9 cellular contexts compared by ENCODE assay signal in the genomic region with DNA sequence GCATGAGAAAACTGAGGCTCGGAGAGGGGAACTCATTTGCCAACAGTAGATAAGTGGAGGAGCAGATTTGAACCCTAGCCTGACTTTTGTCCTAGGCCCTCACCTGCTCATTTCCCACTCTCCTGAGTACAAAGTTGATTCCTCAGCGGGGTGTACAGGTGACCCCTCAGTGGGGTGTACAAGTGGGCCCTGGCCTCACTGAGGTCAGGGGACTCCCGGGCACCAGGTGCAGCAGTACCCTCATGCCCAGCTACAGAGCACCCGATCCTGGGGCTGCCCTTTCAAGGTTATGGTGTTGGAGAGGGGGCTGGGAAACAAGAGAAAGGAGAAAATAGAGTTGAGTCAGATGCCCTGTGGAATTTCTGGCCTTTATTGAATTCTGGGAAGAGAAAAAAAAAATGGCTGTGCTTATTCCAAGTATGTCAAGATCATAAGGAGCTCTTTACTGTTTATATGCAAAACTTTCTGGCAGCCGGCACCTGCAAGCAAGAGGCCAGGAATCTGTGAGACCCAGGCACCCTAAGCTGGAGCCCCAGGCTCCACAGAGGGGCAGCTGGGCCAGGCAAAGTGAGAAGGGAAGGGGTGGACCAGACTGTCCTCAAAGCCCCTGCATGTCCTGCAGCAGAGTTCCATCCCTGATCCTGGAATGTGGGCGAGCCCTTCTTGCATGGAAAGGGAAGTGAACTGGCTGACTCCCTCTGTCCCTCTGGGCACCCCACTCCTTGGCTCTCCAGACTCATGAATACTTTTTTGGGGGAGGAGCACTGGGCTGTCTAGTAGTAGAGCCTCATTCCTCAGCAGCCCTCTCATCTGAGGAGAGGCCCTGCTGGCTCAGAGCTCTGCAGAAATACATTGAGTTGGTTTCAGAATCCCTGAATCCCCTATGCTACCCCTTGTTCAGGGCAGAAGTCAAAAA. TPM values are rescaled to one million over a fixed set of nuclear protein-coding genes. Genes with fewer than 3 reads are reported as not detected.
DNase-seq lines count a peak whose midpoint lies in the region; ATAC-seq and TF ChIP-seq lines count a peak whose summit lies in the region.
"Had no signal": no experiment of that assay in that cellular context is flagged by ENCODE, and none has a peak within 500 bp of the region (broad histone marks: within the 10 kb centered on the region; RNA-seq: fewer than 3 reads in every experiment).

No MANE protein-coding gene starts in this region.

- H3K27ac ChIP-seq in foreskin keratinocyte = peak overlapping the region; percentile 15
- H3K27ac ChIP-seq in rectal smooth muscle tissue (ENCODE audit: low read depth, low read length) = peak overlapping the region; percentile 70

- no peak for TF ChIP-seq CTCF in foreskin keratinocyte (conservative IDR thresholded peaks at IDR 0.05)

- ATAC-seq in SK-N-SH treated with all-trans-retinoic acid at 6 μM for 48 hours = peak; percentile 34
- ATAC-seq in foreskin keratinocyte = peak; percentile 54
- no peak for ATAC-seq in GM18517 (IDR thresholded peaks at IDR 0.05; ENCODE audit: unreplicated experiment)
- ATAC-seq in GM21528 (IDR thresholded peaks at IDR 0.05; ENCODE audit: low FRiP score, unreplicated experiment) = no peak

- H3K9ac ChIP-seq in rectal smooth muscle tissue (ENCODE audit: low read length) = no peak overlapping the region

- DNase-seq in ELR (ENCODE audit: low read depth) = peak; percentile 72
- DNase-seq in foreskin keratinocyte = peak in 1 of 2 donors; percentile 88
- DNase-seq in superior temporal gyrus (ENCODE audit: extremely low spot score) = no peak
- no peak for DNase-seq in NCI-H1048 (lab: John Stamatoyannopoulos, UW)
- DNase-seq: effector CD8-positive, alpha-beta T cell had no signal

- no peak overlapping the region for H3K4me3 ChIP-seq in rectal smooth muscle tissue (ENCODE audit: low read length)

- H3K27me3 ChIP-seq in foreskin keratinocyte = no peaks in the 10 kb centered on the region
- H3K27me3 ChIP-seq in rectal smooth muscle tissue (ENCODE audit: control insufficient read depth, insufficient read depth, low read length) = no peaks in the 10 kb centered on the region

- peaks cover 51% of the 10 kb centered on the region for H3K4me1 ChIP-seq in foreskin keratinocyte
- H3K4me1 ChIP-seq in rectal smooth muscle tissue (ENCODE audit: control insufficient read depth, insufficient read depth, low read length) = peaks cover 48% of the 10 kb centered on the region

- no peaks in the 10 kb centered on the region for H3K36me3 ChIP-seq in rectal smooth muscle tissue (ENCODE audit: control insufficient read depth, insufficient read depth, low read length)

TF ChIP-seq in SK-N-SH treated with all-trans-retinoic acid at 6 μM for 48 hours, 23 proteins besides CTCF, POLR2A, EP300 and RAD21:
- TF ChIP-seq, protein P1, sequence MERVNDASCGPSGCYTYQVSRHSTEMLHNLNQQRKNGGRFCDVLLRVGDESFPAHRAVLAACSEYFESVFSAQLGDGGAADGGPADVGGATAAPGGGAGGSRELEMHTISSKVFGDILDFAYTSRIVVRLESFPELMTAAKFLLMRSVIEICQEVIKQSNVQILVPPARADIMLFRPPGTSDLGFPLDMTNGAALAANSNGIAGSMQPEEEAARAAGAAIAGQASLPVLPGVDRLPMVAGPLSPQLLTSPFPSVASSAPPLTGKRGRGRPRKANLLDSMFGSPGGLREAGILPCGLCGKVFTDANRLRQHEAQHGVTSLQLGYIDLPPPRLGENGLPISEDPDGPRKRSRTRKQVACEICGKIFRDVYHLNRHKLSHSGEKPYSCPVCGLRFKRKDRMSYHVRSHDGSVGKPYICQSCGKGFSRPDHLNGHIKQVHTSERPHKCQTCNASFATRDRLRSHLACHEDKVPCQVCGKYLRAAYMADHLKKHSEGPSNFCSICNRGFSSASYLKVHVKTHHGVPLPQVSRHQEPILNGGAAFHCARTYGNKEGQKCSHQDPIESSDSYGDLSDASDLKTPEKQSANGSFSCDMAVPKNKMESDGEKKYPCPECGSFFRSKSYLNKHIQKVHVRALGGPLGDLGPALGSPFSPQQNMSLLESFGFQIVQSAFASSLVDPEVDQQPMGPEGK (CRISPR knock-in tag; IDR thresholded peaks at IDR 0.05; ENCODE audit: borderline replicate concordance) = no peak
- TF ChIP-seq OSR1 (CRISPR knock-in tag; IDR thresholded peaks at IDR 0.05) (no peak), ISL1 (CRISPR knock-in tag; IDR thresholded peaks at IDR 0.05) (0 out of 2 replicates have a peak, but pooled peaks have one; percentile 25), CSDC2 (CRISPR knock-in tag; IDR thresholded peaks at IDR 0.05) (no peak), ZFP30 (CRISPR knock-in tag; IDR thresholded peaks at IDR 0.05) (no peak), ARNTL (CRISPR knock-in tag; IDR thresholded peaks at IDR 0.05; ENCODE audit: borderline replicate concordance, low read depth) (no peak), TOX (CRISPR knock-in tag; IDR thresholded peaks at IDR 0.05; ENCODE audit: borderline replicate concordance) (no peak)

RNA-seq across cellular contexts. Expression of a gene that starts 43.1 kb away (rescaled TPM):
- total RNA-seq in foreskin keratinocyte = 79.5 and 86.7 TPM in 2 replicates
- 22.1 and 29.6 TPM in 2 replicates for polyA plus RNA-seq in foreskin keratinocyte

Comparison
In these comparisons a context has a peak if more than half of its experiments do, and no peak if none do; other contexts are left out.
1. ATAC-seq: peak in SK-N-SH treated with all-trans-retinoic acid at 6 μM for 48 hours (single experiment) and foreskin keratinocyte (single experiment); none in GM18517 (single experiment) and GM21528 (single experiment).